ENCODE assay signal across 8 cellular contexts in genomic region chr9:129610473-129611301, GRCh38. TPM values are rescaled to one million over a fixed set of nuclear protein-coding genes. Genes with fewer than 3 reads are reported as not detected.
DNase-seq lines count a peak whose midpoint lies in the region; ATAC-seq and TF ChIP-seq lines count a peak whose summit lies in the region.

No MANE protein-coding gene starts in this region.

- H3K79me2 ChIP-seq in fibroblast of lung (ENCODE audit: control insufficient read depth, insufficient read depth, low read length) = no peaks in the 10 kb centered on the region

- H3K27ac ChIP-seq in fibroblast of lung (ENCODE audit: insufficient read depth, low read length) (peak overlapping the region; percentile 65), stomach (peak overlapping the region; percentile 89 to 98 (median 94))

- DNase-seq in GM10266 (ENCODE audit: extremely low spot score) (peak; percentile 87), RPMI7951 (ENCODE audit: low read depth) (peak; percentile 63), fibroblast of lung (ENCODE audit: low read depth in 2 of 2) (peak; percentile 54 to 64), stomach (peak; percentile 82)
- DNase-seq in activated T-helper 2 cell treated with anti-CD3 and anti-CD28 coated beads, Interferon-gamma antibody, Interleukin-2, Interleukin-4, amounts not matched to agents 10 μg/mL and 5 μg/mL and 100 μg/mL, durations not matched to agents 14 hours and 24 hours and 36 hours (ENCODE audit: low spot score) = peak; percentile 65
- peak; percentile 74 for DNase-seq in natural killer cell treated with Interleukin-12 subunit alpha and Interleukin-12 subunit beta and Interleukin-15 and Interleukin-18, amount 100 ng/mL, for 72 hours (ENCODE audit: low spot score)

- no peaks in the 10 kb centered on the region for H3K27me3 Mint-ChIP-seq in activated T-helper 2 cell treated with anti-CD3 and anti-CD28 coated beads, Interferon-gamma antibody, Interleukin-2, Interleukin-4, amounts not matched to agents 10 μg/mL and 5 μg/mL and 100 μg/mL, durations not matched to agents 14 hours and 24 hours and 36 hours (ENCODE audit: low read depth)
- peaks cover 0 to 2% of the 10 kb centered on the region in 2 donors for H3K27me3 Mint-ChIP-seq in natural killer cell treated with Interleukin-12 subunit alpha and Interleukin-12 subunit beta and Interleukin-15 and Interleukin-18, amount 100 ng/mL, for 72 hours

- H3K9ac ChIP-seq in fibroblast of lung (ENCODE audit: insufficient read depth, low read length) = peak overlapping the region; percentile 67

- peaks cover 25% of the 10 kb centered on the region for H3K4me1 Mint-ChIP-seq in activated T-helper 2 cell treated with anti-CD3 and anti-CD28 coated beads, Interferon-gamma antibody, Interleukin-2, Interleukin-4, amounts not matched to agents 10 μg/mL and 5 μg/mL and 100 μg/mL, durations not matched to agents 14 hours and 24 hours and 36 hours (ENCODE audit: low read depth)
- peaks cover 21 to 22% of the 10 kb centered on the region in 2 donors for H3K4me1 Mint-ChIP-seq in natural killer cell treated with Interleukin-12 subunit alpha and Interleukin-12 subunit beta and Interleukin-15 and Interleukin-18, amount 100 ng/mL, for 72 hours (ENCODE audit: low read depth in 2 of 2)

- H3K4me1 ChIP-seq in fibroblast of lung (ENCODE audit: control insufficient read depth, extremely low read depth, insufficient read depth, low read length) = peaks cover 21% of the 10 kb centered on the region
- peaks cover 37 to 68% (median 58%) of the 10 kb centered on the region in 4 donors for H3K4me1 ChIP-seq in stomach

- peak overlapping the region; percentile 70 for H3K27ac Mint-ChIP-seq in activated T-helper 2 cell treated with anti-CD3 and anti-CD28 coated beads, Interferon-gamma antibody, Interleukin-2, Interleukin-4, amounts not matched to agents 10 μg/mL and 5 μg/mL and 100 μg/mL, durations not matched to agents 14 hours and 24 hours and 36 hours
- no peak overlapping the region for H3K27ac Mint-ChIP-seq in natural killer cell treated with Interleukin-12 subunit alpha and Interleukin-12 subunit beta and Interleukin-15 and Interleukin-18, amount 100 ng/mL, for 72 hours

- peak; percentile 44 for ATAC-seq in HG03439 (IDR thresholded peaks at IDR 0.05; ENCODE audit: unreplicated experiment)
- peak; percentile 84 to 86 for ATAC-seq in natural killer cell treated with Interleukin-12 subunit alpha and Interleukin-12 subunit beta and Interleukin-15 and Interleukin-18, amount 100 ng/mL, for 72 hours
- ATAC-seq in GM18873 (IDR thresholded peaks at IDR 0.05; ENCODE audit: low FRiP score, unreplicated experiment) = no peak

- no peak for TF ChIP-seq POLR2A in stomach (IDR thresholded peaks at IDR 0.05)

- peak overlapping the region; percentile 90 for H3K4me2 ChIP-seq in fibroblast of lung (ENCODE audit: extremely low read depth, insufficient read depth, low read length)

- peak overlapping the region; percentile 74 for H2AFZ ChIP-seq in fibroblast of lung (ENCODE audit: low read length)

- H3K9me3 ChIP-seq in fibroblast of lung (ENCODE audit: control insufficient read depth, insufficient read depth, low read depth, low read length) (no peaks in the 10 kb centered on the region), stomach (no peaks in the 10 kb centered on the region)

- intact Hi-C loops in activated T-helper 2 cell treated with anti-CD3 and anti-CD28 coated beads, Interferon-gamma antibody, Interleukin-2, Interleukin-4, amounts not matched to agents 10 μg/mL and 5 μg/mL and 100 μg/mL, durations not matched to agents 14 hours and 24 hours and 36 hours (cut with micrococcal nuclease) = loop anchor here (1.0 to 2.0 kb wide), 3 partner anchors 14 to 470 kb away; no protein-coding TSS in a partner anchor
- intact Hi-C loops in stomach (cut with DNase I; ENCODE audit: low total_unique reads) = loop anchor here (5.0 kb wide), 1 partner anchor 473 kb away; no protein-coding TSS in a partner anchor

- no peak for TF ChIP-seq EP300 in stomach (IDR thresholded peaks at IDR 0.05)

- no peaks in the 10 kb centered on the region for H4K20me1 ChIP-seq in fibroblast of lung (ENCODE audit: control insufficient read depth, extremely low read depth, insufficient read depth, low read length)

- no peaks in the 10 kb centered on the region for H3K36me3 Mint-ChIP-seq in activated T-helper 2 cell treated with anti-CD3 and anti-CD28 coated beads, Interferon-gamma antibody, Interleukin-2, Interleukin-4, amounts not matched to agents 10 μg/mL and 5 μg/mL and 100 μg/mL, durations not matched to agents 14 hours and 24 hours and 36 hours (ENCODE audit: low read depth)
- no peaks in the 10 kb centered on the region for H3K36me3 Mint-ChIP-seq in natural killer cell treated with Interleukin-12 subunit alpha and Interleukin-12 subunit beta and Interleukin-15 and Interleukin-18, amount 100 ng/mL, for 72 hours

- TF ChIP-seq CTCF in GM10266 (IDR thresholded peaks at IDR 0.05; ENCODE audit: control insufficient read depth, insufficient read depth, low read depth, missing control alignments) = peak; percentile 96
- TF ChIP-seq CTCF in fibroblast of lung (conservative IDR thresholded peaks at IDR 0.05 in 1 of 2, IDR thresholded peaks at IDR 0.05 in 1 of 2; ENCODE audit: low read depth in 1 of 2, low read length in 2 of 2) = peak; percentile 73 to 78
- peak in 6 of 7 experiments; percentile 6 to 98 (median 90) for TF ChIP-seq CTCF in stomach (IDR thresholded peaks at IDR 0.05)

- 0 to 1% (median 1%) methylated on average over 35 to 66 of the region's 66 CpGs for WGBS in stomach, 5 donors

- H3K27me3 ChIP-seq in fibroblast of lung (ENCODE audit: control insufficient read depth, insufficient read depth, low read length) (no peaks in the 10 kb centered on the region), stomach (no peaks in the 10 kb centered on the region)

- H3K9me3 Mint-ChIP-seq in activated T-helper 2 cell treated with anti-CD3 and anti-CD28 coated beads, Interferon-gamma antibody, Interleukin-2, Interleukin-4, amounts not matched to agents 10 μg/mL and 5 μg/mL and 100 μg/mL, durations not matched to agents 14 hours and 24 hours and 36 hours = no peaks in the 10 kb centered on the region
- no peaks in the 10 kb centered on the region for H3K9me3 Mint-ChIP-seq in natural killer cell treated with Interleukin-12 subunit alpha and Interleukin-12 subunit beta and Interleukin-15 and Interleukin-18, amount 100 ng/mL, for 72 hours

- peak overlapping the region; percentile 47 to 71 (median 58) for H3K4me3 ChIP-seq in fibroblast of lung (replicated peaks in 1 of 4; ENCODE audit: control extremely low read depth in 1 of 4, insufficient read depth in 1 of 4, low read depth in 3 of 4, low read length in 4 of 4)
- H3K4me3 ChIP-seq in stomach = peak overlapping the region; percentile 65 to 69 (median 66)

- peak overlapping the region; percentile 80 for H3K4me3 Mint-ChIP-seq in activated T-helper 2 cell treated with anti-CD3 and anti-CD28 coated beads, Interferon-gamma antibody, Interleukin-2, Interleukin-4, amounts not matched to agents 10 μg/mL and 5 μg/mL and 100 μg/mL, durations not matched to agents 14 hours and 24 hours and 36 hours (ENCODE audit: low read depth)
- peak overlapping the region; percentile 91 for H3K4me3 Mint-ChIP-seq in natural killer cell treated with Interleukin-12 subunit alpha and Interleukin-12 subunit beta and Interleukin-15 and Interleukin-18, amount 100 ng/mL, for 72 hours

- H3K36me3 ChIP-seq in fibroblast of lung (ENCODE audit: control insufficient read depth, insufficient read depth, low read length) (no peaks in the 10 kb centered on the region), stomach (no peaks in the 10 kb centered on the region)

RNA-seq across cellular contexts. Expression of gene C9orf50, which starts 10.2 kb away (rescaled TPM):
- total RNA-seq in RPMI7951 (2014; rRNA removed; shearing (Covaris generic)) = not detected in 2 replicates
- total RNA-seq in activated T-helper 2 cell treated with anti-CD3 and anti-CD28 coated beads, Interferon-gamma antibody, Interleukin-2, Interleukin-4, amounts not matched to agents 10 μg/mL and 5 μg/mL and 100 μg/mL, durations not matched to agents 14 hours and 24 hours and 36 hours = not detected in 2 replicates
- total RNA-seq in fibroblast of lung = 0.17 and 0.26 TPM in 2 replicates
- 0.14 and 0.16 TPM in 2 replicates for polyA plus RNA-seq in fibroblast of lung
- 0.12 TPM in 1 of 2 replicates, not detected in the other for polyA plus RNA-seq in fibroblast of lung (2012)
- polyA minus RNA-seq in fibroblast of lung (ENCODE audit: low replicate concordance) = not detected in 2 replicates
- not detected for total RNA-seq in natural killer cell treated with Interleukin-12 subunit alpha and Interleukin-12 subunit beta and Interleukin-15 and Interleukin-18, amount 100 ng/mL, for 72 hours
- total RNA-seq in stomach = not detected
- polyA plus RNA-seq in stomach = under 1 TPM in 1 of 3 donors, not detected in 2; 0.13 TPM

RNA-seq across cellular contexts. Expression of gene NTMT1, which starts 15.3 kb away (rescaled TPM):
- 39.2 and 40.6 TPM in 2 replicates for total RNA-seq in RPMI7951 (2014; rRNA removed; shearing (Covaris generic))
- 58.4 and 61.5 TPM in 2 replicates for total RNA-seq in activated T-helper 2 cell treated with anti-CD3 and anti-CD28 coated beads, Interferon-gamma antibody, Interleukin-2, Interleukin-4, amounts not matched to agents 10 μg/mL and 5 μg/mL and 100 μg/mL, durations not matched to agents 14 hours and 24 hours and 36 hours
- total RNA-seq in fibroblast of lung (33.1 and 34.2 TPM in 2 replicates), stomach (10 to 100 TPM in 4 of 5 donors, 1 to 10 TPM in 1; 1.7 to 29.8 (median 16.1) TPM)
- polyA plus RNA-seq in fibroblast of lung (51.9 and 62.1 TPM in 2 replicates), stomach (10 to 100 TPM; 40.2 to 68.4 (median 45.8) TPM)
- polyA plus RNA-seq in fibroblast of lung (2012) = 64.3 and 83.1 TPM in 2 replicates
- polyA minus RNA-seq in fibroblast of lung (ENCODE audit: low replicate concordance) = 33.0 and 46.7 TPM in 2 replicates
- total RNA-seq in natural killer cell treated with Interleukin-12 subunit alpha and Interleukin-12 subunit beta and Interleukin-15 and Interleukin-18, amount 100 ng/mL, for 72 hours = 10 to 100 TPM; 28.9 to 63.1 TPM

RNA-seq across cellular contexts. Expression of gene ASB6, which starts 31.3 kb away (rescaled TPM):
- 10.3 and 12.2 TPM in 2 replicates for total RNA-seq in RPMI7951 (2014; rRNA removed; shearing (Covaris generic))
- 21.4 and 22.1 TPM in 2 replicates for total RNA-seq in activated T-helper 2 cell treated with anti-CD3 and anti-CD28 coated beads, Interferon-gamma antibody, Interleukin-2, Interleukin-4, amounts not matched to agents 10 μg/mL and 5 μg/mL and 100 μg/mL, durations not matched to agents 14 hours and 24 hours and 36 hours
- total RNA-seq in fibroblast of lung (14.4 and 14.9 TPM in 2 replicates), stomach (10 to 100 TPM in 4 of 5 donors, 1 to 10 TPM in 1; 7.5 to 35.6 (median 18.1) TPM)
- polyA plus RNA-seq in fibroblast of lung (15.4 and 21.1 TPM in 2 replicates), stomach (10 to 100 TPM in 2 of 3 donors, 1 to 10 TPM in 1; 9.6 to 12.6 (median 10.3) TPM)
- polyA plus RNA-seq in fibroblast of lung (2012) = 15.8 and 22.9 TPM in 2 replicates
- 19.8 and 21.4 TPM in 2 replicates for polyA minus RNA-seq in fibroblast of lung (ENCODE audit: low replicate concordance)
- 10 to 100 TPM; 31.0 to 42.5 TPM for total RNA-seq in natural killer cell treated with Interleukin-12 subunit alpha and Interleukin-12 subunit beta and Interleukin-15 and Interleukin-18, amount 100 ng/mL, for 72 hours

RNA-seq across cellular contexts. Expression of gene PRRX2, which starts 54.8 kb away (rescaled TPM):
- not detected in 2 replicates for total RNA-seq in RPMI7951 (2014; rRNA removed; shearing (Covaris generic))
- total RNA-seq in activated T-helper 2 cell treated with anti-CD3 and anti-CD28 coated beads, Interferon-gamma antibody, Interleukin-2, Interleukin-4, amounts not matched to agents 10 μg/mL and 5 μg/mL and 100 μg/mL, durations not matched to agents 14 hours and 24 hours and 36 hours = 5.0 and 5.1 TPM in 2 replicates
- total RNA-seq in fibroblast of lung = 4.6 and 11.7 TPM in 2 replicates
- 3.4 and 4.4 TPM in 2 replicates for polyA plus RNA-seq in fibroblast of lung
- 13.0 and 15.9 TPM in 2 replicates for polyA plus RNA-seq in fibroblast of lung (2012)
- polyA minus RNA-seq in fibroblast of lung (ENCODE audit: low replicate concordance) = 2.3 and 2.7 TPM in 2 replicates
- not detected for total RNA-seq in natural killer cell treated with Interleukin-12 subunit alpha and Interleukin-12 subunit beta and Interleukin-15 and Interleukin-18, amount 100 ng/mL, for 72 hours
- total RNA-seq in stomach = 1 to 10 TPM in 2 of 5 donors, under 1 TPM in 1, not detected in 2; 0.87 to 2.6 (median 1.7) TPM
- polyA plus RNA-seq in stomach = 1 to 10 TPM; 3.3 to 8.4 (median 6.7) TPM
